In the genomic region with DNA sequence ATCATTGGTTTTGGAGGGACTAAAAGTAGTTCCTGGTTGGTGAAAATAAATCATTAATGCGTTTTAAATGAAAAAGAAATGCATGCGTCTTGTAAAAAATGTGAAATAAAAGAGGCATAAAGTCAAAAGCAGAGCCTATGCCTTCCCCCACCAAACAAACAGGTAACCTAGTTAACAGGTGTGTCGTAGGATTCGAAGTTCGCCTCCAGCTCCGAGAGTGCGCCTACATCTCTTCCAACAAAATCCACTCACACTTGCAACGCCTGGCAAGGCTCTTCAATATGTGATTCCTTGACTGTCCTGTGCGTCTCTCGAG, we compare ENCODE assay signal across 7 cellular contexts. TPM values are rescaled to one million over a fixed set of nuclear protein-coding genes. Genes with fewer than 3 reads are reported as not detected.
DNase-seq lines count a peak whose midpoint lies in the region; ATAC-seq and TF ChIP-seq lines count a peak whose summit lies in the region.

No MANE protein-coding gene starts in this region.

- DNase-seq in SJSA1 (ENCODE audit: low read depth in 1 of 2, low spot score in 2 of 2) (no peak), fibroblast of lung (ENCODE audit: low read depth in 2 of 2) (no peak), sciatic nerve (ENCODE audit: low spot score) (no peak), NCI-H1436 (lab: John Stamatoyannopoulos, UW) (no peak)
- DNase-seq in stimulated activated CD4-positive, alpha-beta T cell treated with anti-CD3 and anti-CD28 coated beads, Interleukin-4, amount 100 ng/mL, for 24 hours: no peak

- peaks cover 3% of the 10 kb centered on the region for H4K20me1 ChIP-seq in fibroblast of lung (ENCODE audit: control insufficient read depth, extremely low read depth, insufficient read depth, low read length)

- peaks cover 48% of the 10 kb centered on the region for H3K79me2 ChIP-seq in fibroblast of lung (ENCODE audit: control insufficient read depth, insufficient read depth, low read length)

- H3K36me3 ChIP-seq in SJSA1 (peaks cover 27% of the 10 kb centered on the region), fibroblast of lung (ENCODE audit: control insufficient read depth, insufficient read depth, low read length) (no peaks in the 10 kb centered on the region)

- no peaks in the 10 kb centered on the region for H3K27me3 ChIP-seq in SJSA1 (replicated peaks)
- no peaks in the 10 kb centered on the region for H3K27me3 ChIP-seq in fibroblast of lung (ENCODE audit: control insufficient read depth, insufficient read depth, low read length)

- intact Hi-C loops in sciatic nerve (cut with DNase I): no loop called here

- no peak for TF ChIP-seq CTCF in fibroblast of lung (conservative IDR thresholded peaks at IDR 0.05 in 1 of 2, IDR thresholded peaks at IDR 0.05 in 1 of 2; ENCODE audit: low read depth in 1 of 2, low read length in 2 of 2)

- peak overlapping the region; percentile 100 for H3K4me3 ChIP-seq in SJSA1
- peak overlapping the region; percentile 69 to 83 (median 76) for H3K4me3 ChIP-seq in fibroblast of lung (replicated peaks in 1 of 4; ENCODE audit: control extremely low read depth in 1 of 4, insufficient read depth in 1 of 4, low read depth in 3 of 4, low read length in 4 of 4)

- H2AFZ ChIP-seq in fibroblast of lung (ENCODE audit: low read length): peak overlapping the region; percentile 69

- ATAC-seq in GM21737 (IDR thresholded peaks at IDR 0.05; ENCODE audit: unreplicated experiment) (peak; percentile 12), sciatic nerve (peak; percentile 63), GM21528 (IDR thresholded peaks at IDR 0.05; ENCODE audit: low FRiP score, unreplicated experiment) (no peak)

- H3K9ac ChIP-seq in fibroblast of lung (ENCODE audit: insufficient read depth, low read length): peak overlapping the region; percentile 98

- peak overlapping the region; percentile 75 for H3K4me2 ChIP-seq in fibroblast of lung (ENCODE audit: extremely low read depth, insufficient read depth, low read length)

- H3K9me3 ChIP-seq in SJSA1 (replicated peaks) (no peaks in the 10 kb centered on the region; the same call in 1 of the 2 replicates), fibroblast of lung (ENCODE audit: control insufficient read depth, insufficient read depth, low read depth, low read length) (no peaks in the 10 kb centered on the region)

- H3K4me1 ChIP-seq in SJSA1 (replicated peaks) (peaks cover 11% of the 10 kb centered on the region; the same call in 1 of the 2 replicates), fibroblast of lung (ENCODE audit: control insufficient read depth, extremely low read depth, insufficient read depth, low read length) (peaks cover 2% of the 10 kb centered on the region)

- H3K27ac ChIP-seq in SJSA1 (peak overlapping the region; percentile 95), fibroblast of lung (ENCODE audit: insufficient read depth, low read length) (peak overlapping the region; percentile 92)

RNA-seq across cellular contexts. Expression of a gene that starts 0.7 kb away (rescaled TPM):
- 121 and 138 TPM in 2 replicates for total RNA-seq in SJSA1 (2014; rRNA removed; shearing (Covaris generic))
- 49.8 and 71.5 TPM in 2 replicates for total RNA-seq in fibroblast of lung
- polyA plus RNA-seq in fibroblast of lung: 108 and 161 TPM in 2 replicates
- 49.9 and 65.3 TPM in 2 replicates for polyA plus RNA-seq in fibroblast of lung (2012)
- 115 and 239 TPM in 2 replicates for polyA minus RNA-seq in fibroblast of lung (ENCODE audit: low replicate concordance)
- 137 TPM for total RNA-seq in sciatic nerve
